ENCODE assay signal across 10 cellular contexts in genomic region chr2:61180686-61181085, GRCh38. TPM values are rescaled to one million over a fixed set of nuclear protein-coding genes. Genes with fewer than 3 reads are reported as not detected.
DNase-seq lines count a peak whose midpoint lies in the region; ATAC-seq and TF ChIP-seq lines count a peak whose summit lies in the region.
"Had no signal": no experiment of that assay in that cellular context is flagged by ENCODE, and none has a peak within 500 bp of the region (broad histone marks: within the 10 kb centered on the region; RNA-seq: fewer than 3 reads in every experiment).

No MANE protein-coding gene starts in this region.

- CTCF ChIA-PET in mammary epithelial cell (lab: Charles Lee; ENCODE audit: low non-redundant PET), result no interaction called here

- peak overlapping the region; percentile 95 for H3K4me3 Mint-ChIP-seq in stimulated activated naive CD8-positive, alpha-beta T cell treated with anti-CD3 and anti-CD28 coated beads, Interleukin-15, Interleukin-2, amounts not matched to agents 100 ng/mL and 50 ng/mL, for 24 hours
- H3K4me3 Mint-ChIP-seq in natural killer cell (peak overlapping the region; percentile 88), progenitor cell of endocrine pancreas (ENCODE audit: low read depth) (no peak overlapping the region)

- H3K27ac ChIP-seq in mammary epithelial cell (ENCODE audit: insufficient read depth, low read depth, low read length), result peak overlapping the region; percentile 31

- H3K4me3 ChIP-seq in mammary epithelial cell (replicated peaks in 1 of 3; ENCODE audit: insufficient read depth in 1 of 3, low read depth in 2 of 3, low read length in 3 of 3), result no peak overlapping the region

- H3K9me3 ChIP-seq in mammary epithelial cell (replicated peaks; ENCODE audit: insufficient read depth, low read length), result no peaks in the 10 kb centered on the region

- no peaks in the 10 kb centered on the region for H3K27me3 Mint-ChIP-seq in stimulated activated naive CD8-positive, alpha-beta T cell treated with anti-CD3 and anti-CD28 coated beads, Interleukin-15, Interleukin-2, amounts not matched to agents 100 ng/mL and 50 ng/mL, for 24 hours
- no peaks in the 10 kb centered on the region for H3K27me3 Mint-ChIP-seq in natural killer cell (ENCODE audit: low read depth in 2 of 2)
- peaks cover 6% of the 10 kb centered on the region for H3K27me3 Mint-ChIP-seq in progenitor cell of endocrine pancreas

- peaks cover 62% of the 10 kb centered on the region for H3K4me1 Mint-ChIP-seq in stimulated activated naive CD8-positive, alpha-beta T cell treated with anti-CD3 and anti-CD28 coated beads, Interleukin-15, Interleukin-2, amounts not matched to agents 100 ng/mL and 50 ng/mL, for 24 hours (ENCODE audit: low read depth)
- H3K4me1 Mint-ChIP-seq in natural killer cell (peaks cover 76 to 86% of the 10 kb centered on the region in 2 donors), progenitor cell of endocrine pancreas (ENCODE audit: low read depth) (peaks cover 41% of the 10 kb centered on the region)

- H3K27me3 ChIP-seq in mammary epithelial cell (ENCODE audit: insufficient read depth, low read length), result no peaks in the 10 kb centered on the region

- DNase-seq in stimulated activated naive CD8-positive, alpha-beta T cell treated with anti-CD3 and anti-CD28 coated beads, Interleukin-15, Interleukin-2, amounts not matched to agents 100 U/mL and 50 U/mL, for 24 hours, result no peak
- no peak for DNase-seq in mammary epithelial cell
- no peak for DNase-seq in natural killer cell
- DNase-seq in progenitor cell of endocrine pancreas (ENCODE audit: low spot score, unreplicated experiment), result no peak
- no peak for DNase-seq in NCI-H2029 treated with DMSO at 0.1 percent for 48 hours (lab: John Stamatoyannopoulos, UW)
- DNase-seq: NCI-H510A had no signal

- H4K20me1 ChIP-seq in mammary epithelial cell (ENCODE audit: insufficient read depth, low read length), result no peaks in the 10 kb centered on the region

- intact Hi-C loops in mammary epithelial cell (cut with micrococcal nuclease), result no loop called here
- intact Hi-C loops in natural killer cell (cut with micrococcal nuclease), result no loop called here

- dilution Hi-C loops in mammary epithelial cell (cut with HindIII; ENCODE audit: low sequenced_read_pairs), result loop anchor here (5.0 kb wide), 3 partner anchors 47 to 413 kb away; no protein-coding TSS in a partner anchor

- WGBS in mammary epithelial cell (ENCODE audit: low coverage, missing lambda C conversion rate), result 65% methylated on average over 4 of the region's 6 CpGs

- peaks cover 65% of the 10 kb centered on the region for H3K36me3 Mint-ChIP-seq in stimulated activated naive CD8-positive, alpha-beta T cell treated with anti-CD3 and anti-CD28 coated beads, Interleukin-15, Interleukin-2, amounts not matched to agents 100 ng/mL and 50 ng/mL, for 24 hours (ENCODE audit: low read depth)
- H3K36me3 Mint-ChIP-seq in natural killer cell (peaks cover 26% of the 10 kb centered on the region), progenitor cell of endocrine pancreas (ENCODE audit: insufficient read depth) (peaks cover 39% of the 10 kb centered on the region)

- peak overlapping the region; percentile 71 for H3K27ac Mint-ChIP-seq in stimulated activated naive CD8-positive, alpha-beta T cell treated with anti-CD3 and anti-CD28 coated beads, Interleukin-15, Interleukin-2, amounts not matched to agents 100 ng/mL and 50 ng/mL, for 24 hours
- H3K27ac Mint-ChIP-seq in natural killer cell, result peak overlapping the region; percentile 61 to 97
- H3K27ac Mint-ChIP-seq in progenitor cell of endocrine pancreas, result no peak overlapping the region

- H3K79me2 ChIP-seq in mammary epithelial cell (ENCODE audit: insufficient read depth, low read length), result peaks cover 60% of the 10 kb centered on the region

- BruUV-seq in mammary epithelial cell (replicated peaks; lab: Mats Ljungman, UMichigan), result no TSS peak

- H3K36me3 ChIP-seq in mammary epithelial cell (ENCODE audit: insufficient read depth, low read length), result peaks cover 27% of the 10 kb centered on the region

- ATAC-seq in stimulated activated naive CD8-positive, alpha-beta T cell treated with anti-CD3 and anti-CD28 coated beads, Interleukin-15, Interleukin-2, amounts not matched to agents 100 U/mL and 50 U/mL, for 24 hours, result no peak
- no peak for ATAC-seq in natural killer cell
- ATAC-seq in GM19023 (IDR thresholded peaks at IDR 0.05; ENCODE audit: unreplicated experiment), result no peak
- ATAC-seq in GM18519 (IDR thresholded peaks at IDR 0.05; ENCODE audit: low FRiP score, unreplicated experiment), result no peak

- no peak for TF ChIP-seq CTCF in mammary epithelial cell (conservative IDR thresholded peaks at IDR 0.05 in 1 of 2, IDR thresholded peaks at IDR 0.05 in 1 of 2; ENCODE audit: extremely low read depth in 1 of 2, insufficient read depth in 1 of 2, low read depth in 1 of 2, low read length in 2 of 2)
- no peak for TF ChIP-seq CTCF in natural killer cell (IDR thresholded peaks at IDR 0.05)
- no peak for TF ChIP-seq CTCF in progenitor cell of endocrine pancreas (IDR thresholded peaks at IDR 0.05; ENCODE audit: unreplicated experiment)

- H2AFZ ChIP-seq in mammary epithelial cell (ENCODE audit: low read depth, low read length), result peak overlapping the region; percentile 67

- peak overlapping the region; percentile 99 for H3K4me2 ChIP-seq in mammary epithelial cell (ENCODE audit: insufficient read depth, low read depth, low read length)

- no peaks in the 10 kb centered on the region for H3K9me3 Mint-ChIP-seq in stimulated activated naive CD8-positive, alpha-beta T cell treated with anti-CD3 and anti-CD28 coated beads, Interleukin-15, Interleukin-2, amounts not matched to agents 100 ng/mL and 50 ng/mL, for 24 hours
- H3K9me3 Mint-ChIP-seq in natural killer cell, result no peaks in the 10 kb centered on the region
- no peaks in the 10 kb centered on the region for H3K9me3 Mint-ChIP-seq in progenitor cell of endocrine pancreas (ENCODE audit: low read depth)

- in situ Hi-C loops in mammary epithelial cell (cut with MboI; ENCODE audit: low sequenced_read_pairs in 2 of 2), result no loop called here

- H3K9ac ChIP-seq in mammary epithelial cell (ENCODE audit: insufficient read depth, low read length), result no peak overlapping the region

- peaks cover 41% of the 10 kb centered on the region for H3K4me1 ChIP-seq in mammary epithelial cell (ENCODE audit: insufficient read depth, low read length)

RNA-seq across cellular contexts. Expression of gene C2orf74, which starts 18.7 kb away (rescaled TPM):
- total RNA-seq in mammary epithelial cell (10 to 100 TPM in 1 of 2 donors, 1 to 10 TPM in 1; 2.7 to 13.3 TPM), natural killer cell (1 to 10 TPM; 5.7 to 6.1 (median 6.0) TPM), progenitor cell of endocrine pancreas (10.0 and 13.6 TPM in 2 replicates)
- 19.2 TPM for polyA plus RNA-seq in mammary epithelial cell
- 35.2 TPM for polyA minus RNA-seq in mammary epithelial cell
- total RNA-seq: HT-29 had no signal
